18 cellular contexts compared by ENCODE assay signal in the genomic region with DNA sequence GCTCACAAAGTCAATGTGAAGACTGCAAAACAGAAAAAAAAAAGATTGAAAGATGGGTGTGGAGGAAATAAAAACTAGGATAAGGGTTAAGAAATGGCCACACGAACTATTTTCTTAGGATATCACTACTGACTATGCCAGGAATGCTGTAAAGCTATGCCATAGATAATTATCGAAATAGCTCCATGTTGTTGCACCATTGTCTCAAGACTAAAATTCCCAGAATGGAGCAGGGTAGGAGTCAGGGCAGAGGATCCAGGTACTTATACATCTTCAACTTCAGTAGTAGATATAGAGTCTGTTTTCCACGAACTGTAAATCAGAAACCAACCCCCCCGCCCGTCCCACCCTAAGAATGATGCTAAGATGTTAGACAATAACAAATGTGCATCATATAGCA.
DNase-seq lines count a peak whose midpoint lies in the region; ATAC-seq and TF ChIP-seq lines count a peak whose summit lies in the region.
"Had no signal": no experiment of that assay in that cellular context is flagged by ENCODE, and none has a peak within 500 bp of the region (broad histone marks: within the 10 kb centered on the region; RNA-seq: fewer than 3 reads in every experiment).

No MANE protein-coding gene starts in this region.

- peaks cover 7% of the 10 kb centered on the region; the same call in 1 of the 2 replicates for H3K4me1 ChIP-seq in GM23338 (ENCODE audit: insufficient read depth)
- H3K4me1 ChIP-seq in mesendoderm (ENCODE audit: control insufficient read depth, low read depth, low read length): no peaks in the 10 kb centered on the region
- H3K4me1 ChIP-seq in GM23248 (ENCODE audit: insufficient read depth): no peaks in the 10 kb centered on the region
- H3K4me1 ChIP-seq: A549, Caco-2 had no signal

- H3K23ac ChIP-seq in mesendoderm (ENCODE audit: low read length): no peak overlapping the region

- H3K4ac ChIP-seq in mesendoderm (ENCODE audit: low read depth, low read length): no peak overlapping the region

- H3K18ac ChIP-seq in mesendoderm (ENCODE audit: low read length): no peak overlapping the region

- H3K4me3 ChIP-seq in GM23338: no peak overlapping the region
- no peak overlapping the region for H3K4me3 ChIP-seq in mesendoderm (ENCODE audit: low read length)
- H3K4me3 ChIP-seq in GM23248: no peak overlapping the region
- H3K4me3 ChIP-seq: A549; BLaER1 treated with 17β-estradiol and CSF1 and Interleukin-3, amounts not matched to agents 10 nM and 100 nM had no signal

- H4K5ac ChIP-seq in mesendoderm (ENCODE audit: low read length): no peak overlapping the region

- H2BK15ac ChIP-seq in mesendoderm (replicated peaks; ENCODE audit: low read depth): no peak overlapping the region

- no peaks in the 10 kb centered on the region for H4K20me1 ChIP-seq in GM23338 (replicated peaks; ENCODE audit: insufficient read depth)
- no peaks in the 10 kb centered on the region for H4K20me1 ChIP-seq in GM23248 (ENCODE audit: insufficient read depth)
- H4K20me1 ChIP-seq: BLaER1 treated with 17β-estradiol and CSF1 and Interleukin-3, amounts not matched to agents 10 nM and 100 nM had no signal

- no peak overlapping the region for H2AFZ ChIP-seq in GM23338
- H2AFZ ChIP-seq in GM23248: no peak overlapping the region

- in situ Hi-C loops in GM23248 (cut with MboI): no loop called here

- H3K4me1 Mint-ChIP-seq in GM23338: peaks cover 6% of the 10 kb centered on the region; the same call in 2 of the 3 replicates
- H3K4me1 Mint-ChIP-seq: B cell had no signal

- no peaks in the 10 kb centered on the region for H3K36me3 Mint-ChIP-seq in GM23338 (ENCODE audit: low read depth)
- H3K36me3 Mint-ChIP-seq: CD8-positive, alpha-beta T cell had no signal

- no peaks in the 10 kb centered on the region for H3K79me1 ChIP-seq in mesendoderm (ENCODE audit: low read length)

- H3K4me3 Mint-ChIP-seq in GM23338: no peak overlapping the region
- H3K4me3 Mint-ChIP-seq: B cell; CD4-positive, alpha-beta T cell; CD8-positive, alpha-beta T cell had no signal

- no peak overlapping the region for H2BK5ac ChIP-seq in mesendoderm (ENCODE audit: low read length)

- ATAC-seq in GM23338 (no peak), GM19467 (IDR thresholded peaks at IDR 0.05; ENCODE audit: unreplicated experiment) (no peak)
- ATAC-seq: A549; CD8-positive, alpha-beta T cell had no signal

- no peak overlapping the region for H3K56ac ChIP-seq in mesendoderm (ENCODE audit: low read length)

- no peaks in the 10 kb centered on the region for H3K27me3 Mint-ChIP-seq in GM23338 (ENCODE audit: insufficient read depth, low read depth, poor library complexity)
- H3K27me3 Mint-ChIP-seq: B cell; CD4-positive, alpha-beta T cell had no signal

- no peak overlapping the region for H2BK120ac ChIP-seq in mesendoderm (ENCODE audit: low read depth, low read length)

- DNase-seq in GM23338 (ENCODE audit: low spot score) (peak; percentile 3), amniotic epithelial cell (ENCODE audit: low read depth) (peak; percentile 2), mesendoderm (peak; percentile 14), GM19238 (ENCODE audit: insufficient read length, low spot score) (no peak), T-helper 2 cell (no peak), GM23248 (no peak)
- DNase-seq: AML-193; Caco-2; Calu3; CD4-positive, alpha-beta T cell; CD8-positive, alpha-beta T cell; DMS79 treated with DMSO at 0.1 percent for 48 hours; GF-D8 had no signal

- H4K8ac ChIP-seq in mesendoderm (ENCODE audit: low read depth, low read length): no peak overlapping the region

- H3K27ac Mint-ChIP-seq in GM23338: no peak overlapping the region
- H3K27ac Mint-ChIP-seq: B cell; CD4-positive, alpha-beta T cell; CD8-positive, alpha-beta T cell had no signal

- H3K79me2 ChIP-seq in GM23338 (replicated peaks; ENCODE audit: insufficient read depth) (no peaks in the 10 kb centered on the region), mesendoderm (ENCODE audit: control insufficient read depth, insufficient read depth, low read length) (no peaks in the 10 kb centered on the region), GM23248 (ENCODE audit: insufficient read depth) (no peaks in the 10 kb centered on the region)

- no peak overlapping the region for H2AK5ac ChIP-seq in mesendoderm (ENCODE audit: low read length)

- H3K4me2 ChIP-seq in GM23338: no peak overlapping the region
- H3K4me2 ChIP-seq in mesendoderm (ENCODE audit: low read length): no peak overlapping the region
- H3K4me2 ChIP-seq in GM23248 (ENCODE audit: unreplicated experiment): no peak overlapping the region
- H3K4me2 ChIP-seq: A549; BLaER1 treated with 17β-estradiol and CSF1 and Interleukin-3, amounts not matched to agents 10 nM and 100 nM had no signal

- no peaks in the 10 kb centered on the region for H3K9me3 Mint-ChIP-seq in GM23338
- H3K9me3 Mint-ChIP-seq: CD4-positive, alpha-beta T cell; CD8-positive, alpha-beta T cell had no signal

- H3K9ac ChIP-seq in mesendoderm (ENCODE audit: low read length): no peak overlapping the region
- no peak overlapping the region for H3K9ac ChIP-seq in GM23248
- H3K9ac ChIP-seq: BLaER1 treated with 17β-estradiol and CSF1 and Interleukin-3, amounts not matched to agents 10 nM and 100 nM had no signal

- no peak for TF ChIP-seq CTCF in GM23338 (conservative IDR thresholded peaks at IDR 0.05; ENCODE audit: low read depth in 2 of 2)

- H3K27me3 ChIP-seq in GM23338 (ENCODE audit: insufficient read depth): no peaks in the 10 kb centered on the region
- no peaks in the 10 kb centered on the region for H3K27me3 ChIP-seq in mesendoderm (ENCODE audit: insufficient read depth, low read length, poor library complexity)
- H3K27me3 ChIP-seq in GM23248 (replicated peaks; ENCODE audit: insufficient read depth): no peaks in the 10 kb centered on the region
- H3K27me3 ChIP-seq: BLaER1 treated with 17β-estradiol and CSF1 and Interleukin-3, amounts not matched to agents 10 nM and 100 nM had no signal

- H3K9me2 ChIP-seq in GM23338 (ENCODE audit: insufficient read depth) (no peaks in the 10 kb centered on the region), GM23248 (ENCODE audit: insufficient read depth) (no peaks in the 10 kb centered on the region)

- no CpG with 5 or more reads among the region's 5 CpGs for WGBS in mesendoderm (ENCODE audit: extremely low coverage, insufficient coverage, low lambda C conversion rate)
- 76 to 81% methylated on average over 5 of the region's 5 CpGs for WGBS in GM23248 (ENCODE audit: low coverage in 1 of 2, low lambda C conversion rate in 2 of 2, missing lambda C conversion rate in 2 of 2), 2 experiments

- H3F3A ChIP-seq in GM23338 (replicated peaks; ENCODE audit: low read depth) (no peaks in the 10 kb centered on the region), GM23248 (ENCODE audit: insufficient read depth) (no peaks in the 10 kb centered on the region)

- no peaks in the 10 kb centered on the region for H3K9me3 ChIP-seq in GM23248 (ENCODE audit: low read depth)
- H3K9me3 ChIP-seq: A549; BLaER1 treated with 17β-estradiol and CSF1 and Interleukin-3, amounts not matched to agents 10 nM and 100 nM; Caco-2 had no signal

- H3K27ac ChIP-seq in GM23338 (ENCODE audit: low read depth): no peak overlapping the region
- no peak overlapping the region for H3K27ac ChIP-seq in mesendoderm (ENCODE audit: low read depth, low read length)
- no peak overlapping the region for H3K27ac ChIP-seq in GM23248
- H3K27ac ChIP-seq: A549; BLaER1 treated with 17β-estradiol and CSF1 and Interleukin-3, amounts not matched to agents 10 nM and 100 nM; C4-2B had no signal

- H3K36me3 ChIP-seq in GM23338 (ENCODE audit: insufficient read depth) (no peaks in the 10 kb centered on the region), mesendoderm (ENCODE audit: control insufficient read depth, insufficient read depth, low read length) (no peaks in the 10 kb centered on the region), GM23248 (ENCODE audit: low read depth) (no peaks in the 10 kb centered on the region)
- H3K36me3 ChIP-seq: BLaER1 treated with 17β-estradiol and CSF1 and Interleukin-3, amounts not matched to agents 10 nM and 100 nM had no signal

TF ChIP-seq in GM23338, 12 proteins besides CTCF, POLR2A, EP300 and RAD21 (continues in another document):
- TF ChIP-seq, protein P1, sequence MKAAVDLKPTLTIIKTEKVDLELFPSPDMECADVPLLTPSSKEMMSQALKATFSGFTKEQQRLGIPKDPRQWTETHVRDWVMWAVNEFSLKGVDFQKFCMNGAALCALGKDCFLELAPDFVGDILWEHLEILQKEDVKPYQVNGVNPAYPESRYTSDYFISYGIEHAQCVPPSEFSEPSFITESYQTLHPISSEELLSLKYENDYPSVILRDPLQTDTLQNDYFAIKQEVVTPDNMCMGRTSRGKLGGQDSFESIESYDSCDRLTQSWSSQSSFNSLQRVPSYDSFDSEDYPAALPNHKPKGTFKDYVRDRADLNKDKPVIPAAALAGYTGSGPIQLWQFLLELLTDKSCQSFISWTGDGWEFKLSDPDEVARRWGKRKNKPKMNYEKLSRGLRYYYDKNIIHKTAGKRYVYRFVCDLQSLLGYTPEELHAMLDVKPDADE (IDR thresholded peaks at IDR 0.05): no peak
- TF ChIP-seq, protein P2, sequence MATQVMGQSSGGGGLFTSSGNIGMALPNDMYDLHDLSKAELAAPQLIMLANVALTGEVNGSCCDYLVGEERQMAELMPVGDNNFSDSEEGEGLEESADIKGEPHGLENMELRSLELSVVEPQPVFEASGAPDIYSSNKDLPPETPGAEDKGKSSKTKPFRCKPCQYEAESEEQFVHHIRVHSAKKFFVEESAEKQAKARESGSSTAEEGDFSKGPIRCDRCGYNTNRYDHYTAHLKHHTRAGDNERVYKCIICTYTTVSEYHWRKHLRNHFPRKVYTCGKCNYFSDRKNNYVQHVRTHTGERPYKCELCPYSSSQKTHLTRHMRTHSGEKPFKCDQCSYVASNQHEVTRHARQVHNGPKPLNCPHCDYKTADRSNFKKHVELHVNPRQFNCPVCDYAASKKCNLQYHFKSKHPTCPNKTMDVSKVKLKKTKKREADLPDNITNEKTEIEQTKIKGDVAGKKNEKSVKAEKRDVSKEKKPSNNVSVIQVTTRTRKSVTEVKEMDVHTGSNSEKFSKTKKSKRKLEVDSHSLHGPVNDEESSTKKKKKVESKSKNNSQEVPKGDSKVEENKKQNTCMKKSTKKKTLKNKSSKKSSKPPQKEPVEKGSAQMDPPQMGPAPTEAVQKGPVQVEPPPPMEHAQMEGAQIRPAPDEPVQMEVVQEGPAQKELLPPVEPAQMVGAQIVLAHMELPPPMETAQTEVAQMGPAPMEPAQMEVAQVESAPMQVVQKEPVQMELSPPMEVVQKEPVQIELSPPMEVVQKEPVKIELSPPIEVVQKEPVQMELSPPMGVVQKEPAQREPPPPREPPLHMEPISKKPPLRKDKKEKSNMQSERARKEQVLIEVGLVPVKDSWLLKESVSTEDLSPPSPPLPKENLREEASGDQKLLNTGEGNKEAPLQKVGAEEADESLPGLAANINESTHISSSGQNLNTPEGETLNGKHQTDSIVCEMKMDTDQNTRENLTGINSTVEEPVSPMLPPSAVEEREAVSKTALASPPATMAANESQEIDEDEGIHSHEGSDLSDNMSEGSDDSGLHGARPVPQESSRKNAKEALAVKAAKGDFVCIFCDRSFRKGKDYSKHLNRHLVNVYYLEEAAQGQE (IDR thresholded peaks at IDR 0.05; ENCODE audit: unreplicated experiment): no peak
- no peak for TF ChIP-seq EZH2phosphoT487 (IDR thresholded peaks at IDR 0.05; ENCODE audit: unreplicated experiment)
- TF ChIP-seq STAT1 (IDR thresholded peaks at IDR 0.05; ENCODE audit: unreplicated experiment): no peak
- no peak for TF ChIP-seq EZH2 (IDR thresholded peaks at IDR 0.05; ENCODE audit: low read depth, unreplicated experiment)

Comparison
In these comparisons a context has a peak if more than half of its experiments do, and no peak if none do; other contexts are left out.
1. DNase-seq: peak in GM23338 (single experiment), amniotic epithelial cell (single experiment) and mesendoderm (single experiment); none in GM19238 (single experiment), T-helper 2 cell (0 of 5) and GM23248 (single experiment).